ENCODE assay signal across 20 cellular contexts in genomic region chr1:182649041-182649440, GRCh38. TPM values are rescaled to one million over a fixed set of nuclear protein-coding genes. Genes with fewer than 3 reads are reported as not detected.
DNase-seq lines count a peak whose midpoint lies in the region; ATAC-seq and TF ChIP-seq lines count a peak whose summit lies in the region.
"Had no signal": no experiment of that assay in that cellular context is flagged by ENCODE, and none has a peak within 500 bp of the region (broad histone marks: within the 10 kb centered on the region; RNA-seq: fewer than 3 reads in every experiment).

No MANE protein-coding gene starts in this region.

- DNase-seq in GM13977 (ENCODE audit: low spot score): peak; percentile 45
- peak; percentile 30 for DNase-seq in GM20000 (ENCODE audit: low spot score)
- peak; percentile 45 for DNase-seq in OCI-LY7 (ENCODE audit: low spot score)
- no peak for DNase-seq in NCI-H1092 treated with DMSO at 0.1 percent for 48 hours (lab: John Stamatoyannopoulos, UW)
- no peak for DNase-seq in left lobe of liver (ENCODE audit: low spot score)
- no peak for DNase-seq in stimulated activated CD4-positive, alpha-beta T cell treated with anti-CD3 and anti-CD28 coated beads, Interleukin-2, amount 100 ng/mL, for 48 hours
- DNase-seq: activated CD4-positive, CD25-positive, alpha-beta regulatory T cell treated with anti-CD3 and anti-CD28 coated beads, Interleukin-2, amount 50 U/mL, for 72 hours; activated gamma-delta T cell; CD4-positive, alpha-beta T cell; DMS79; esophagus squamous epithelium; lower lobe of right lung; NCI-H1930; SJCRH30 had no signal

- CTCF ChIA-PET in OCI-LY7 (lab: Charles Lee; ENCODE audit: unreplicated experiment): interaction anchor here (1.5 to 2.0 kb wide), 3 partner anchors 23 to 138 kb away, joined by 3 to 6 read pairs (median 4); no protein-coding TSS in a partner anchor

- H3K4me3 ChIP-seq in OCI-LY7 (ENCODE audit: low read depth, low read length, poor library complexity, severe bottlenecking): peak overlapping the region; percentile 35
- H3K4me3 ChIP-seq: cardiac muscle cell, esophagus squamous epithelium, lower lobe of right lung, SJCRH30 had no signal

- no TSS peak for BruUV-seq in OCI-LY7 (replicated peaks; lab: Mats Ljungman, UMichigan)

- peak overlapping the region; percentile 53 for H3K27ac ChIP-seq in OCI-LY7 (ENCODE audit: low read depth, low read length, poor library complexity, severe bottlenecking)
- H3K27ac ChIP-seq: cardiac muscle cell, esophagus squamous epithelium, lower lobe of right lung, SJCRH30 had no signal

- H3K4me2 ChIP-seq in OCI-LY7 (ENCODE audit: low read length): peak overlapping the region; percentile 66

- ATAC-seq in HG03060 (IDR thresholded peaks at IDR 0.05; ENCODE audit: low read depth, unreplicated experiment): peak; percentile 48
- no peak for ATAC-seq in GM19324 (IDR thresholded peaks at IDR 0.05; ENCODE audit: low FRiP score, unreplicated experiment)
- ATAC-seq in left lobe of liver: no peak
- ATAC-seq: lower lobe of right lung, sciatic nerve had no signal

- POLR2A ChIA-PET in OCI-LY7 (lab: Charles Lee): interaction anchor here (0.7 to 5.5 kb wide), 17 partner anchors 10 to 1774 kb away, joined by 3 to 33 read pairs (median 7); partner anchors contain the start of gene RGS16

- H3K9me2 ChIP-seq in OCI-LY7 (ENCODE audit: insufficient read depth, low read length): no peaks in the 10 kb centered on the region

- H4K20me1 ChIP-seq in OCI-LY7 (ENCODE audit: insufficient read depth, low read length): no peaks in the 10 kb centered on the region

- TF ChIP-seq CTCF in GM13977 (IDR thresholded peaks at IDR 0.05; ENCODE audit: extremely low read depth, insufficient read depth, missing control alignments) (no peak), GM20000 (IDR thresholded peaks at IDR 0.05; ENCODE audit: extremely low read depth, missing control alignments) (no peak), OCI-LY7 (conservative IDR thresholded peaks at IDR 0.05; ENCODE audit: low read length) (0 out of 2 replicates have a peak, but pooled peaks have one; percentile 30)

- in situ Hi-C loops in GM13977 (cut with MboI; ENCODE audit: low pct_unique_long_range_greater_than_20kb, low sequenced_read_pairs, unreplicated experiment): no loop called here

- H3K79me2 ChIP-seq in OCI-LY7 (ENCODE audit: insufficient read depth, low read depth, low read length): no peaks in the 10 kb centered on the region

- no peaks in the 10 kb centered on the region for H3K36me3 ChIP-seq in OCI-LY7 (ENCODE audit: insufficient read depth, low read length)
- H3K36me3 ChIP-seq: cardiac muscle cell, esophagus squamous epithelium, lower lobe of right lung, SJCRH30 had no signal

- H3K9me3 ChIP-seq in OCI-LY7 (ENCODE audit: low read length): no peaks in the 10 kb centered on the region
- H3K9me3 ChIP-seq: esophagus squamous epithelium, lower lobe of right lung, SJCRH30 had no signal

- intact Hi-C loops in OCI-LY7 (cut with micrococcal nuclease; ENCODE audit: unreplicated experiment): loop anchor here (1.0 kb wide), 4 partner anchors 16 to 134 kb away; no protein-coding TSS in a partner anchor

- peaks cover 71% of the 10 kb centered on the region for H3K4me1 ChIP-seq in OCI-LY7 (ENCODE audit: insufficient read depth, low read length, poor library complexity, severe bottlenecking)
- H3K4me1 ChIP-seq: lower lobe of right lung, SJCRH30 had no signal

- peak overlapping the region; percentile 82 for H2AFZ ChIP-seq in OCI-LY7 (ENCODE audit: low read length)

RNA-seq across cellular contexts. Expression of gene RGS8, which starts 35.3 kb away (rescaled TPM):
- 0.10 TPM in 1 of 2 replicates, not detected in the other for total RNA-seq in OCI-LY7 (2014; rRNA removed; shearing (Covaris generic))
- 0.31 and 1.2 TPM in 2 replicates for total RNA-seq in OCI-LY7 (2022)
- total RNA-seq in left lobe of liver: not detected
- total RNA-seq: CD4-positive, alpha-beta T cell; esophagus squamous epithelium; lower lobe of right lung; NCI-H460; osteocyte had no signal

RNA-seq across cellular contexts. Expression of gene RGS16, which starts 44.9 kb away (rescaled TPM):
- total RNA-seq in OCI-LY7 (2014; rRNA removed; shearing (Covaris generic)): 17.9 and 20.1 TPM in 2 replicates
- total RNA-seq in OCI-LY7 (2022): 22.5 and 29.5 TPM in 2 replicates
- 0.15 TPM for total RNA-seq in left lobe of liver

RNA-seq across cellular contexts. Expression of gene RNASEL, which starts 60.0 kb away (rescaled TPM):
- total RNA-seq in OCI-LY7 (2014; rRNA removed; shearing (Covaris generic)): 1.3 and 2.2 TPM in 2 replicates
- total RNA-seq in OCI-LY7 (2022): 3.0 and 4.0 TPM in 2 replicates
- 2.2 TPM for total RNA-seq in left lobe of liver

Comparison
In these comparisons a context has a peak if more than half of its experiments do, and no peak if none do; other contexts are left out.
1. DNase-seq: peak in GM13977 (single experiment), GM20000 (single experiment) and OCI-LY7 (single experiment); none in NCI-H1092 treated with DMSO at 0.1 percent for 48 hours (single experiment), left lobe of liver (single experiment) and stimulated activated CD4-positive, alpha-beta T cell treated with anti-CD3 and anti-CD28 coated beads, Interleukin-2, amount 100 ng/mL, for 48 hours (0 of 2).
2. RNA of gene RGS16, which starts 44.9 kb away (total RNA-seq): 17.9 to 29.5 TPM in OCI-LY7; 0.15 TPM in left lobe of liver (single experiment); every median in the first group is over 10 times any median in the second.